In genomic region chr1:52033190-52034049, GRCh38 we compare ENCODE assay signal across 8 cellular contexts. TPM values are rescaled to one million over a fixed set of nuclear protein-coding genes. Genes with fewer than 3 reads are reported as not detected.
DNase-seq lines count a peak whose midpoint lies in the region; ATAC-seq and TF ChIP-seq lines count a peak whose summit lies in the region.

KTI12 (minus strand) TSS chr1:52033810; CDS start chr1:52033761, 49 bp downstream.

- peaks cover 22% of the 10 kb centered on the region for H4K20me1 ChIP-seq in PC-9 (ENCODE audit: insufficient read depth)

- H3K27ac ChIP-seq in PC-9 (peak within 1 kb of the TSS; percentile 64), mucosa of rectum (ENCODE audit: low read depth in 2 of 2, low read length in 2 of 2) (peak within 1 kb of the TSS; percentile 84 to 92)

- peak; percentile 92 for TF ChIP-seq POLR2A in erythroblast (IDR thresholded peaks at IDR 0.05; ENCODE audit: low read length)

- H3K4me1 ChIP-seq in PC-9 (replicated peaks; ENCODE audit: insufficient read depth) (peaks cover 11% of the 10 kb centered on the region), mucosa of rectum (ENCODE audit: control insufficient read depth in 2 of 2, insufficient read depth in 2 of 2, low read length in 2 of 2) (peaks cover 21 to 30% of the 10 kb centered on the region in 2 donors)

- H3K4me2 ChIP-seq in PC-9: peak within 1 kb of the TSS; percentile 93

- CTCF ChIA-PET in PC-9 (lab: Charles Lee): interaction anchor here (1.1 kb wide), 1 partner anchor 335 kb away, joined by 3 read pairs; no protein-coding TSS in a partner anchor

- H3K9ac ChIP-seq in mucosa of rectum (ENCODE audit: low read depth in 1 of 2, low read length in 2 of 2): peak within 1 kb of the TSS; percentile 86 to 94

- H3K9me2 ChIP-seq in PC-9 (ENCODE audit: insufficient read depth): no peaks in the 10 kb centered on the region

- POLR2A ChIA-PET in PC-9 (lab: Charles Lee; ENCODE audit: unreplicated experiment): interaction anchor here (0.7 kb wide), 2 partner anchors 18 to 125 kb away, joined by 4 read pairs; no protein-coding TSS in a partner anchor

- peaks cover 32% of the 10 kb centered on the region for H3K79me2 ChIP-seq in PC-9 (ENCODE audit: low read depth)

- intact Hi-C loops in PC-9 (cut with micrococcal nuclease; ENCODE audit: unreplicated experiment): loop anchor here (1.0 kb wide), 1 partner anchor 23 kb away; the partner anchor contains the start of gene BTF3L4

- peak; percentile 88 for ATAC-seq in GM21717 (IDR thresholded peaks at IDR 0.05; ENCODE audit: unreplicated experiment)

- TF ChIP-seq CTCF in PC-9 (conservative IDR thresholded peaks at IDR 0.05): no peak

- H3F3A ChIP-seq in PC-9 (ENCODE audit: insufficient read depth, low read depth): peaks cover 6% of the 10 kb centered on the region

- H3K36me3 ChIP-seq in PC-9 (ENCODE audit: low read depth) (no peaks in the 10 kb centered on the region), mucosa of rectum (ENCODE audit: control insufficient read depth in 2 of 2, insufficient read depth in 2 of 2, low read length in 2 of 2) (peaks cover 3 to 4% of the 10 kb centered on the region in 2 donors)

- H3K27me3 ChIP-seq in PC-9 (ENCODE audit: insufficient read depth, low read depth) (no peaks in the 10 kb centered on the region), mucosa of rectum (ENCODE audit: control insufficient read depth in 2 of 2, insufficient read depth in 2 of 2, low read length in 2 of 2) (no peaks in the 10 kb centered on the region)

- DNase-seq in DMS153 treated with DMSO at 0.1 percent for 48 hours (lab: John Stamatoyannopoulos, UW; ENCODE audit: unreplicated experiment): peak; percentile 66
- DNase-seq in Jurkat, Clone E6-1 (ENCODE audit: low read depth, low spot score): peak; percentile 93
- peak; percentile 70 to 77 for DNase-seq in PC-9
- peak; percentile 83 for DNase-seq in activated T-cell treated with anti-CD3 and anti-CD28 coated beads, Interleukin-2, amount 50 U/mL, for 1 hour
- DNase-seq in erythroblast (lab: John Stamatoyannopoulos, UW): peak; percentile 91 to 93
- peak; percentile 88 for DNase-seq in stimulated activated CD8-positive, alpha-beta memory T cell treated with anti-CD3 and anti-CD28 coated beads, Interleukin-4, amount 100 ng/mL, for 48 hours

- H3K4me3 ChIP-seq in Jurkat, Clone E6-1 (ENCODE audit: low read length): peak within 1 kb of the TSS; percentile 97
- peak within 1 kb of the TSS; percentile 68 for H3K4me3 ChIP-seq in PC-9
- peak within 1 kb of the TSS; percentile 90 to 96 for H3K4me3 ChIP-seq in mucosa of rectum (ENCODE audit: low read length in 2 of 2)

- BruUV-seq in PC-9 (replicated peaks; lab: Mats Ljungman, UMichigan): TSS peak; percentile 71

- peak within 1 kb of the TSS; percentile 86 for H2AFZ ChIP-seq in PC-9

- no peaks in the 10 kb centered on the region for H3K9me3 ChIP-seq in PC-9 (ENCODE audit: insufficient read depth, low read depth)
- H3K9me3 ChIP-seq in mucosa of rectum (ENCODE audit: control insufficient read depth in 2 of 2, low read length in 2 of 2): no peaks in the 10 kb centered on the region

RNA-seq across cellular contexts. Expression of gene KTI12, which starts in this region (rescaled TPM):
- 13.5 TPM for polyA plus RNA-seq in Jurkat, Clone E6-1 (2012; ENCODE audit: insufficient read depth, insufficient read length)
- 9.5 and 11.7 TPM in 2 replicates for total RNA-seq in PC-9 (2021)

Comparison
In these comparisons a context has a peak if more than half of its experiments do, and no peak if none do; other contexts are left out.
1. Peak in every context shown above with its lines: DNase-seq, ATAC-seq, H3K4me3 ChIP-seq and H3K27ac ChIP-seq.